In the genomic region with DNA sequence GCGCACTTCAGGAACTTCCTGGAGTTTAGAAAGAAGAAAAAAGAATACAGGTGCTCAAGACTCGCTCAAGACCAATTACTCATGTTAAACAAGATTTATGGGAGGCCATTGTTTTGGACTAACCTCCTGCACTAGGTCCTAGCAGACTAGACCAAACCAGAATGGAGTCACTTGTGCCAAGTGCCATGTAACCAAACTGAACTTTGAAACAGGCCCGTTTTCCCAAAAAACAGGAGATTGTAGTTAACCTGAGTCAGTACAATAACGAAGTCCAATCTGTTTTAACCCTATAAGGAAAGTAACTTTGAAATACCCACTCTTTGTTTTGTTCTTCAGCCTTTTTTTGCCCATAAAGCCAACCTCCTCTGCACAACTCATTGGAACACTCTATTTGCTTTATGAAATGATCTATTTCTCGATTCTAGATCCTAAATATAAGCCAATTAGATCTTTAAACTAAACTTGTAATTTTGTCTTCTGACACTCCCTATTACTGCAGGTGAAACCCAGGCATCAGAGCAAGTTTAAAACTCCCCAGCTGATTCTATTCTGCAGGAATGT, we compare ENCODE assay signal across 7 cellular contexts. TPM values are rescaled to one million over a fixed set of nuclear protein-coding genes. Genes with fewer than 3 reads are reported as not detected.
DNase-seq lines count a peak whose midpoint lies in the region; ATAC-seq and TF ChIP-seq lines count a peak whose summit lies in the region.

No MANE protein-coding gene starts in this region.

- no peak for ATAC-seq in activated CD8-positive, alpha-beta T cell treated with anti-CD3 and anti-CD28 coated beads, Interleukin-2, amount 10 ng/mL, durations not matched to agents 7 days and 5 days
- ATAC-seq in HG02840 (IDR thresholded peaks at IDR 0.05; ENCODE audit: low FRiP score, unreplicated experiment), result no peak

- TF ChIP-seq POLR2A in stomach (IDR thresholded peaks at IDR 0.05), result no peak

- peaks cover 9% of the 10 kb centered on the region for H3K36me3 Mint-ChIP-seq in activated CD8-positive, alpha-beta T cell treated with anti-CD3 and anti-CD28 coated beads, Interleukin-2, amount 10 ng/mL, durations not matched to agents 7 days and 5 days (ENCODE audit: low read depth)

- TF ChIP-seq CTCF in HL-60 (IDR thresholded peaks at IDR 0.05; ENCODE audit: insufficient read depth, low read length) (no peak), stomach (IDR thresholded peaks at IDR 0.05) (no peak)

- POLR2A ChIA-PET in activated CD8-positive, alpha-beta T cell treated with anti-CD3 and anti-CD28 coated beads, Interleukin-2, amount 10 ng/mL, durations not matched to agents 7 days and 5 days (lab: Charles Lee), result no interaction called here

- H3K9me3 ChIP-seq in iPS-18a (ENCODE audit: control insufficient read depth, low read depth, low read length) (no peaks in the 10 kb centered on the region), stomach (no peaks in the 10 kb centered on the region)

- H3K27ac Mint-ChIP-seq in activated CD8-positive, alpha-beta T cell treated with anti-CD3 and anti-CD28 coated beads, Interleukin-2, amount 10 ng/mL, durations not matched to agents 7 days and 5 days, result peak overlapping the region; percentile 94

- H3K9ac ChIP-seq in iPS-18a (ENCODE audit: low read length), result peak overlapping the region; percentile 81

- H3K27me3 ChIP-seq in HL-60 (ENCODE audit: insufficient read depth, poor library complexity, severe bottlenecking) (no peaks in the 10 kb centered on the region), iPS-18a (ENCODE audit: control insufficient read depth, insufficient read depth, low read length) (peaks cover 3% of the 10 kb centered on the region), stomach (no peaks in the 10 kb centered on the region)

- intact Hi-C loops in stomach (cut with DNase I; ENCODE audit: low total_unique reads), result loop anchor here (10.0 kb wide), 1 partner anchor 315 kb away; a partner anchor contains a TSS

- 85 to 93% (median 90%) methylated on average over 5 of the region's 5 CpGs for WGBS in stomach, 5 donors

- no peaks in the 10 kb centered on the region for H3K36me3 ChIP-seq in iPS-18a (ENCODE audit: control insufficient read depth, low read depth, low read length)
- H3K36me3 ChIP-seq in stomach, result no peaks in the 10 kb centered on the region

- no peaks in the 10 kb centered on the region for H3K9me3 Mint-ChIP-seq in activated CD8-positive, alpha-beta T cell treated with anti-CD3 and anti-CD28 coated beads, Interleukin-2, amount 10 ng/mL, durations not matched to agents 7 days and 5 days (ENCODE audit: insufficient read depth)

- H3K27ac ChIP-seq in HL-60 (replicated peaks), result peak overlapping the region; percentile 82
- H3K27ac ChIP-seq in iPS-18a (ENCODE audit: low read length), result peak overlapping the region; percentile 94
- peak overlapping the region; percentile 69 to 89 (median 86) for H3K27ac ChIP-seq in stomach

- H3K4me3 ChIP-seq in HL-60 (replicated peaks; ENCODE audit: insufficient read depth, low read length) (peak overlapping the region; percentile 97), iPS-18a (ENCODE audit: low read length) (peak overlapping the region; percentile 94), stomach (peak overlapping the region; percentile 71 to 90 (median 81))

- H3K4me1 Mint-ChIP-seq in activated CD8-positive, alpha-beta T cell treated with anti-CD3 and anti-CD28 coated beads, Interleukin-2, amount 10 ng/mL, durations not matched to agents 7 days and 5 days (ENCODE audit: low read depth), result peaks cover 37% of the 10 kb centered on the region

- H3K4me1 ChIP-seq in iPS-18a (ENCODE audit: control insufficient read depth, low read depth, low read length) (peaks cover 20% of the 10 kb centered on the region), stomach (peaks cover 15 to 29% (median 24%) of the 10 kb centered on the region in 4 donors)

- no peak for TF ChIP-seq EP300 in stomach (IDR thresholded peaks at IDR 0.05)

- CTCF ChIA-PET in activated CD8-positive, alpha-beta T cell treated with anti-CD3 and anti-CD28 coated beads, Interleukin-2, amount 10 ng/mL, durations not matched to agents 7 days and 5 days (lab: Charles Lee), result interaction anchor here (0.9 to 1.7 kb wide), 3 partner anchors 9 to 156 kb away, joined by 3 to 5 read pairs (median 3); no protein-coding TSS in a partner anchor

- DNase-seq in HL-60 (ENCODE audit: low read depth in 1 of 2, low spot score in 1 of 2) (no peak), stomach (no peak), NCI-H748 treated with DMSO at 0.1 percent for 48 hours (lab: John Stamatoyannopoulos, UW) (no peak)
- DNase-seq in activated CD8-positive, alpha-beta T cell treated with anti-CD3 and anti-CD28 coated beads, Interleukin-2, amount 10 ng/mL, durations not matched to agents 7 days and 5 days, result no peak
- no peak for DNase-seq in effector CD8-positive, alpha-beta T cell (lab: John Stamatoyannopoulos, UW)

- no peaks in the 10 kb centered on the region for H3K27me3 Mint-ChIP-seq in activated CD8-positive, alpha-beta T cell treated with anti-CD3 and anti-CD28 coated beads, Interleukin-2, amount 10 ng/mL, durations not matched to agents 7 days and 5 days (ENCODE audit: low read depth)

- peak overlapping the region; percentile 97 for H3K4me3 Mint-ChIP-seq in activated CD8-positive, alpha-beta T cell treated with anti-CD3 and anti-CD28 coated beads, Interleukin-2, amount 10 ng/mL, durations not matched to agents 7 days and 5 days

RNA-seq across cellular contexts. Expression of a gene that starts 0.7 kb away (rescaled TPM):
- 10 to 100 TPM; 21.0 to 23.5 TPM for total RNA-seq in activated CD8-positive, alpha-beta T cell treated with anti-CD3 and anti-CD28 coated beads, Interleukin-2, amount 10 ng/mL, durations not matched to agents 7 days and 5 days
- total RNA-seq in stomach, result 10 to 100 TPM; 14.9 to 46.3 (median 24.6) TPM
- polyA plus RNA-seq in stomach, result 10 to 100 TPM; 43.5 to 56.3 (median 51.8) TPM
